Comparison of ENCODE assay signal across 8 cellular contexts in the genomic region with DNA sequence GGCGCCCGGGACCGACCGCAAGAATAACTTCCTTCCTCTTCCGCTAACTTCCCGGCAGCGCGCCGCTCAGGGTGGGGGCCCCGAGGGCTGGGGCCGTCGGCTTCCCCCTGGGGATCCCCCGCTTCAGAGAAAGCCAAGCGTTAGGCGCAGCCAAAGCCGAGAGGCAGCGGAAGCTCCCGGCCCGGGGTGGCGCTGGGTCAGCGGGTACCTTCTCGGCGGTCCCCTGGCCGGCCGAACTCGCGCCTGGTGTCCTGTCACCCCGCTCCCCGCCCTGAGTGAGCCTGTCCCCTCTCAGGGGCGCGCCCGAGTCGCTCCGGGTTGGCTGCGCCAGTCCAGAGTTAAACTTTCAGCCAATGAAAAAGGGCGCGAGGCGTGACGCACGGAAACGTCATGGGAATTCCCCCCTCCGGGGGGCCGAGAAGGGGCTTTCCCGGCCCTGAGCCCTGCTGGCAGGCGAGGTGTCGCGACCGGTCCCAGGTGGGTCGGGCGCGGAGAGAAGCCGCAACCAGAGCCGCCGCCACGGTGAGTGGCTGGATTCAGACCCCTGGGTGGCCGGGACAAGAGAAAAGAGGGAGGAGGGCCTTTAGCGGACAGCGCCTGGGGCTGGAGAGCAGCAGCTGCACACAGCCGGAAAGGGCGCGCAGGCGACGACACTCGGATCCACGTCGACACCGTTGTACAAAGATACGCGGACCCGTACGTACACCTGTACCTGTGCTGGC. TPM values are rescaled to one million over a fixed set of nuclear protein-coding genes. Genes with fewer than 3 reads are reported as not detected.
A peak's percentile ranks its signal among the peaks of the same experiment; 100 is the strongest.
DNase-seq lines count a peak whose midpoint lies in the region; ATAC-seq and TF ChIP-seq lines count a peak whose summit lies in the region.

No MANE protein-coding gene starts in this region.

- intact Hi-C loops in left lung (cut with DNase I): loop anchor here in 1 of 2 donors (10.0 kb wide), 1 partner anchor 201 kb away; no protein-coding TSS in a partner anchor

- ATAC-seq in GM18517 (IDR thresholded peaks at IDR 0.05; ENCODE audit: unreplicated experiment): peak; percentile 80
- peak; percentile 76 for ATAC-seq in HG03039 (IDR thresholded peaks at IDR 0.05; ENCODE audit: unreplicated experiment)
- ATAC-seq in left lung: peak; percentile 88

- no peaks in the 10 kb centered on the region for H3K27me3 ChIP-seq in left lung

- H3K4me3 ChIP-seq in AG04449 (ENCODE audit: low read depth, low read length): peak overlapping the region; percentile 78
- peak overlapping the region; percentile 90 for H3K4me3 ChIP-seq in coronary artery
- H3K4me3 ChIP-seq in left lung: peak overlapping the region; percentile 44 to 72

- H3K4me1 ChIP-seq in left lung: peaks cover 13 to 46% of the 10 kb centered on the region in 2 donors

- TF ChIP-seq CTCF in AG04449 (IDR thresholded peaks at IDR 0.05; ENCODE audit: insufficient read depth, low read length, missing control alignments) (no peak), coronary artery (IDR thresholded peaks at IDR 0.05) (peak; percentile 36), left lung (IDR thresholded peaks at IDR 0.05) (no peak)

- H3K36me3 ChIP-seq in left lung: peaks cover 0 to 26% of the 10 kb centered on the region in 2 donors

- CTCF ChIA-PET in AG04449 (lab: Yijun Ruan, JAX): interaction anchor here (0.5 to 16.2 kb wide), 43 partner anchors 8 to 490 kb away, joined by 3 to 407 read pairs (median 5); partner anchors contain the start of genes CUEDC2, ELOVL3, FBXL15 and GBF1

- H3K9me3 ChIP-seq in left lung: no peaks in the 10 kb centered on the region

- peak overlapping the region; percentile 97 to 98 for H3K27ac ChIP-seq in coronary artery
- peak overlapping the region; percentile 96 for H3K27ac ChIP-seq in left lung

- POLR2A ChIA-PET in AG04449 (lab: Yijun Ruan, JAX): interaction anchor here (0.7 kb wide), 1 partner anchor 116 kb away, joined by 3 read pairs; no protein-coding TSS in a partner anchor

- DNase-seq in AG04449 (ENCODE audit: low read depth, low spot score) (peak; percentile 70), NCI-H446 treated with DMSO at 0.1 percent for 48 hours (lab: John Stamatoyannopoulos, UW) (peak; percentile 38), coronary artery (ENCODE audit: low spot score) (peak; percentile 96), left lung (peak; percentile 97 to 98)
- DNase-seq in activated CD4-positive, alpha-beta T cell treated with anti-CD3 and anti-CD28 coated beads for 48 hours: peak; percentile 99
- DNase-seq in stimulated activated CD4-positive, alpha-beta T cell treated with anti-CD3 and anti-CD28 coated beads, Interleukin-2, amount 100 ng/mL, for 4 hours (ENCODE audit: low read depth): peak; percentile 98

RNA-seq across cellular contexts. Expression of gene NFKB2, which starts 1.3 kb away (rescaled TPM):
- total RNA-seq in left lung: 10 to 100 TPM; 37.0 to 50.2 TPM

RNA-seq across cellular contexts. Expression of gene PSD, which starts 24.3 kb away (rescaled TPM):
- 1 to 10 TPM; 1.4 to 5.4 TPM for total RNA-seq in left lung

RNA-seq across cellular contexts. Expression of gene FBXL15, which starts 26.4 kb away (rescaled TPM):
- 10 to 100 TPM; 17.4 to 18.7 TPM for total RNA-seq in left lung

RNA-seq across cellular contexts. Expression of gene CUEDC2, which starts 38.1 kb away (rescaled TPM):
- total RNA-seq in left lung: 10 to 100 TPM; 47.0 to 48.2 TPM

RNA-seq across cellular contexts. Expression of gene C10orf95, which starts 57.1 kb away (rescaled TPM):
- 1 to 10 TPM; 5.6 to 7.3 TPM for total RNA-seq in left lung

Comparison
In these comparisons a context has a peak if more than half of its experiments do, and no peak if none do; other contexts are left out.
1. Peak in every context shown above with its lines: DNase-seq, ATAC-seq, H3K4me3 ChIP-seq and H3K27ac ChIP-seq.
2. DNase-seq: peak in every context shown above with its lines; median percentile 99 in activated CD4-positive, alpha-beta T cell treated with anti-CD3 and anti-CD28 coated beads for 48 hours; 98 in stimulated activated CD4-positive, alpha-beta T cell treated with anti-CD3 and anti-CD28 coated beads, Interleukin-2, amount 100 ng/mL, for 4 hours; 98 in left lung; 96 in coronary artery; 70 in AG04449; 38 in NCI-H446 treated with DMSO at 0.1 percent for 48 hours.